In genomic region chr9:121182437-121182836, GRCh38 we compare ENCODE assay signal across 17 cellular contexts. TPM values are rescaled to one million over a fixed set of nuclear protein-coding genes. Genes with fewer than 3 reads are reported as not detected.
DNase-seq lines count a peak whose midpoint lies in the region; ATAC-seq and TF ChIP-seq lines count a peak whose summit lies in the region.
"Had no signal": no experiment of that assay in that cellular context is flagged by ENCODE, and none has a peak within 500 bp of the region (broad histone marks: within the 10 kb centered on the region; RNA-seq: fewer than 3 reads in every experiment).

No MANE protein-coding gene starts in this region.

- H3K36me3 ChIP-seq in Karpas-422 (ENCODE audit: insufficient read depth, low read length) (peaks cover 52% of the 10 kb centered on the region), thoracic aorta (peaks cover 10% of the 10 kb centered on the region), mesendoderm (ENCODE audit: control insufficient read depth, insufficient read depth, low read length) (no peaks in the 10 kb centered on the region)

- DNase-seq in activated naive CD4-positive, alpha-beta T cell treated with anti-CD3 and anti-CD28 coated beads for 36 hours = no peak
- DNase-seq in activated naive CD4-positive, alpha-beta T cell treated with anti-CD3 and anti-CD28 coated beads, Interleukin-2, amount 10 ng/mL, durations not matched to agents 7 days and 5 days = no peak
- DNase-seq in Karpas-422 (no peak), left lobe of liver (ENCODE audit: low spot score) (no peak), thoracic aorta (ENCODE audit: low spot score) (no peak), GOT3 (lab: John Stamatoyannopoulos, UW) (no peak), mesendoderm (no peak)
- DNase-seq: activated CD4-positive, alpha-beta T cell treated with anti-CD3 and anti-CD28 coated beads, Interleukin-2, amount 50 U/mL, for 4 hours; left colon; NCI-H187 treated with DMSO at 0.1 percent for 48 hours; right cardiac atrium had no signal

- H3K27me3 Mint-ChIP-seq in activated naive CD4-positive, alpha-beta T cell treated with anti-CD3 and anti-CD28 coated beads for 36 hours (ENCODE audit: low read depth) = no peaks in the 10 kb centered on the region
- no peaks in the 10 kb centered on the region for H3K27me3 Mint-ChIP-seq in activated naive CD4-positive, alpha-beta T cell treated with anti-CD3 and anti-CD28 coated beads, Interleukin-2, amount 10 ng/mL, durations not matched to agents 7 days and 5 days
- H3K27me3 Mint-ChIP-seq: dendritic cell treated with granulocyte-macrophage colony-stimulating factor and Interleukin-4, amounts not matched to agents 40 ng/mL and 50 ng/mL, for 4 days had no signal

- no peaks in the 10 kb centered on the region for H3K9me2 ChIP-seq in Karpas-422 (replicated peaks; ENCODE audit: insufficient read depth, low read length)

- H3K56ac ChIP-seq in mesendoderm (ENCODE audit: low read length) = no peak overlapping the region

- no peak overlapping the region for H2BK15ac ChIP-seq in mesendoderm (replicated peaks; ENCODE audit: low read depth)

- H4K20me1 ChIP-seq in Karpas-422 (ENCODE audit: insufficient read depth, low read depth, low read length) = peaks cover 9% of the 10 kb centered on the region

- no peaks in the 10 kb centered on the region for H3K9me3 ChIP-seq in Karpas-422 (ENCODE audit: low read length)
- no peaks in the 10 kb centered on the region for H3K9me3 ChIP-seq in thoracic aorta
- H3K9me3 ChIP-seq: HAP-1, suprapubic skin had no signal

- H3K9ac ChIP-seq in Karpas-422 (ENCODE audit: low read length) (no peak overlapping the region), mesendoderm (ENCODE audit: low read length) (no peak overlapping the region)

- no peak overlapping the region for H2AFZ ChIP-seq in Karpas-422 (ENCODE audit: low read length)

- H3K4me3 Mint-ChIP-seq in activated naive CD4-positive, alpha-beta T cell treated with anti-CD3 and anti-CD28 coated beads for 36 hours = no peak overlapping the region
- H3K4me3 Mint-ChIP-seq in activated naive CD4-positive, alpha-beta T cell treated with anti-CD3 and anti-CD28 coated beads, Interleukin-2, amount 10 ng/mL, durations not matched to agents 7 days and 5 days = no peak overlapping the region
- H3K4me3 Mint-ChIP-seq: dendritic cell treated with granulocyte-macrophage colony-stimulating factor and Interleukin-4, amounts not matched to agents 40 ng/mL and 50 ng/mL, for 4 days; T-helper 1 cell treated with Interleukin-12 subunit alpha and Interleukin-12 subunit beta and Interleukin-4 antibody, amounts not matched to agents 30 μg/mL and 1 μg/mL, for 36 hours had no signal

- H3K79me1 ChIP-seq in mesendoderm (ENCODE audit: low read length) = peaks cover 2% of the 10 kb centered on the region

- CTCF ChIA-PET in activated naive CD4-positive, alpha-beta T cell treated with anti-CD3 and anti-CD28 coated beads for 36 hours (lab: Charles Lee) = interaction anchor here (2.4 kb wide), 1 partner anchor 13 kb away, joined by 7 read pairs; no protein-coding TSS in a partner anchor
- CTCF ChIA-PET in activated naive CD4-positive, alpha-beta T cell treated with anti-CD3 and anti-CD28 coated beads, Interleukin-2, amount 10 ng/mL, durations not matched to agents 7 days and 5 days (lab: Charles Lee) = no interaction called here

- ATAC-seq in left lobe of liver = peak; percentile 41
- ATAC-seq in thoracic aorta (ENCODE audit: insufficient number of reproducible peaks, low FRiP score, low read depth) = no peak
- ATAC-seq in GM21619 (IDR thresholded peaks at IDR 0.05; ENCODE audit: unreplicated experiment) = no peak
- ATAC-seq: left colon, Panc1, right cardiac atrium had no signal

- H3K4ac ChIP-seq in mesendoderm (ENCODE audit: low read depth, low read length) = no peak overlapping the region

- H3K79me2 ChIP-seq in Karpas-422 (ENCODE audit: low read length) (peaks cover 92% of the 10 kb centered on the region), mesendoderm (ENCODE audit: control insufficient read depth, insufficient read depth, low read length) (no peaks in the 10 kb centered on the region)

- H3K27ac ChIP-seq in Karpas-422 (ENCODE audit: low read length) (peak overlapping the region; percentile 83), thoracic aorta (peak overlapping the region; percentile 11 to 12), mesendoderm (ENCODE audit: low read depth, low read length) (no peak overlapping the region)
- H3K27ac ChIP-seq: suprapubic skin had no signal

- intact Hi-C loops in activated naive CD4-positive, alpha-beta T cell treated with anti-CD3 and anti-CD28 coated beads for 36 hours (cut with micrococcal nuclease) = no loop called here

- H3K4me1 ChIP-seq in Karpas-422 (ENCODE audit: low read length) (peaks cover 88% of the 10 kb centered on the region), thoracic aorta (ENCODE audit: control insufficient read depth in 1 of 2, low read depth in 2 of 2) (peaks cover 9 to 42% of the 10 kb centered on the region in 2 donors), mesendoderm (ENCODE audit: control insufficient read depth, low read depth, low read length) (peaks cover 2% of the 10 kb centered on the region)
- H3K4me1 ChIP-seq: HAP-1 had no signal

- H2BK5ac ChIP-seq in mesendoderm (ENCODE audit: low read length) = no peak overlapping the region

- no peak overlapping the region for H2AK5ac ChIP-seq in mesendoderm (ENCODE audit: low read length)

- peaks cover 53% of the 10 kb centered on the region for H3K4me1 Mint-ChIP-seq in activated naive CD4-positive, alpha-beta T cell treated with anti-CD3 and anti-CD28 coated beads for 36 hours (ENCODE audit: low read depth)
- H3K4me1 Mint-ChIP-seq in activated naive CD4-positive, alpha-beta T cell treated with anti-CD3 and anti-CD28 coated beads, Interleukin-2, amount 10 ng/mL, durations not matched to agents 7 days and 5 days = peaks cover 14% of the 10 kb centered on the region

- TF ChIP-seq CTCF in thoracic aorta (IDR thresholded peaks at IDR 0.05) = no peak

- H2BK120ac ChIP-seq in mesendoderm (ENCODE audit: low read depth, low read length) = no peak overlapping the region

- H3K36me3 Mint-ChIP-seq in activated naive CD4-positive, alpha-beta T cell treated with anti-CD3 and anti-CD28 coated beads for 36 hours (ENCODE audit: low read depth) = peaks cover 36% of the 10 kb centered on the region
- H3K36me3 Mint-ChIP-seq in activated naive CD4-positive, alpha-beta T cell treated with anti-CD3 and anti-CD28 coated beads, Interleukin-2, amount 10 ng/mL, durations not matched to agents 7 days and 5 days = peaks cover 59% of the 10 kb centered on the region

- no peak overlapping the region for H3K23ac ChIP-seq in mesendoderm (ENCODE audit: low read length)

- peak overlapping the region; percentile 58 for H3K4me2 ChIP-seq in Karpas-422 (ENCODE audit: low read depth, low read length, poor library complexity, severe bottlenecking)
- no peak overlapping the region for H3K4me2 ChIP-seq in mesendoderm (ENCODE audit: low read length)

- no peak overlapping the region for H4K8ac ChIP-seq in mesendoderm (ENCODE audit: low read depth, low read length)

- no peak overlapping the region for H4K5ac ChIP-seq in mesendoderm (ENCODE audit: low read length)

- H3K18ac ChIP-seq in mesendoderm (ENCODE audit: low read length) = no peak overlapping the region

- H3K27ac Mint-ChIP-seq in activated naive CD4-positive, alpha-beta T cell treated with anti-CD3 and anti-CD28 coated beads for 36 hours = peak overlapping the region; percentile 74
- no peak overlapping the region for H3K27ac Mint-ChIP-seq in activated naive CD4-positive, alpha-beta T cell treated with anti-CD3 and anti-CD28 coated beads, Interleukin-2, amount 10 ng/mL, durations not matched to agents 7 days and 5 days
- H3K27ac Mint-ChIP-seq: T-helper 1 cell treated with Interleukin-12 subunit alpha and Interleukin-12 subunit beta and Interleukin-4 antibody, amounts not matched to agents 30 μg/mL and 1 μg/mL, for 36 hours had no signal

- H3K9me3 Mint-ChIP-seq in activated naive CD4-positive, alpha-beta T cell treated with anti-CD3 and anti-CD28 coated beads for 36 hours = no peaks in the 10 kb centered on the region
- H3K9me3 Mint-ChIP-seq in activated naive CD4-positive, alpha-beta T cell treated with anti-CD3 and anti-CD28 coated beads, Interleukin-2, amount 10 ng/mL, durations not matched to agents 7 days and 5 days = no peaks in the 10 kb centered on the region
- H3K9me3 Mint-ChIP-seq: dendritic cell treated with granulocyte-macrophage colony-stimulating factor and Interleukin-4, amounts not matched to agents 40 ng/mL and 50 ng/mL, for 4 days; T-helper 1 cell treated with Interleukin-12 subunit alpha and Interleukin-12 subunit beta and Interleukin-4 antibody, amounts not matched to agents 30 μg/mL and 1 μg/mL, for 36 hours had no signal

- H3K4me3 ChIP-seq in Karpas-422 (ENCODE audit: low read length) (no peak overlapping the region), thoracic aorta (no peak overlapping the region), mesendoderm (ENCODE audit: low read length) (no peak overlapping the region)
- H3K4me3 ChIP-seq: HAP-1, suprapubic skin had no signal

- H3K27me3 ChIP-seq in Karpas-422 (ENCODE audit: low read length) = no peaks in the 10 kb centered on the region
- no peaks in the 10 kb centered on the region for H3K27me3 ChIP-seq in thoracic aorta (replicated peaks; ENCODE audit: insufficient read depth)
- no peaks in the 10 kb centered on the region for H3K27me3 ChIP-seq in mesendoderm (ENCODE audit: insufficient read depth, low read length, poor library complexity)
- H3K27me3 ChIP-seq: suprapubic skin had no signal

RNA-seq across cellular contexts. Expression of gene RAB14, which starts 19.2 kb away (rescaled TPM):
- total RNA-seq in activated naive CD4-positive, alpha-beta T cell treated with anti-CD3 and anti-CD28 coated beads for 36 hours = 10 to 100 TPM; 61.1 to 64.2 TPM
- 17.4 and 49.5 TPM in 2 replicates for total RNA-seq in Karpas-422 (2014; rRNA removed; shearing (Covaris generic); ENCODE audit: low replicate concordance)
- total RNA-seq in left lobe of liver = 50.0 TPM
- 10 to 100 TPM; 32.9 to 39.2 TPM for total RNA-seq in thoracic aorta
- polyA plus RNA-seq in mesendoderm (2013, experiment 1 of 2) = 26.2 TPM
- polyA plus RNA-seq in mesendoderm (2013, experiment 2 of 2) = 25.9 TPM
